ENCODE assay signal across 14 cellular contexts in the genomic region with DNA sequence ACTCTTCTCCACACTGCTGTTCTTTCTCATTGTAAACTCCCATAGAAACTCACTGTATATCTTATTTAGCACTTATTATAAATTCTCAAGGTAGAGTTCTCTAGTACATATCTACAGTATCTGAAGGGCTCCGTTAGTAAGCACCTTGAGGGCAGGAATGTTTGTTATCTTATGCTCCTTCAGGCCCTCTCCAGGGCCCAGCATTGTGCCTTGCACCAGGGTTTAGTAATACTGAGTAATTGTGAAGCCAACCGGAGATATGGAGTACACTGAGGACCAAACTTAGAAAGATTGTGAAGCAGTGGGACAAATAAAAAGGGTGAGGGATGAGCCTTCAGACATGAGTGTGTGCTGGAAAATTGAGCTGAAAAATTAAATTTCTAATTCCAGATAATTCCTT. TPM values are rescaled to one million over a fixed set of nuclear protein-coding genes. Genes with fewer than 3 reads are reported as not detected.
A peak's percentile ranks its signal among the peaks of the same experiment; 100 is the strongest.
DNase-seq lines count a peak whose midpoint lies in the region; ATAC-seq and TF ChIP-seq lines count a peak whose summit lies in the region.
"Had no signal": no experiment of that assay in that cellular context is flagged by ENCODE, and none has a peak within 500 bp of the region (broad histone marks: within the 10 kb centered on the region; RNA-seq: fewer than 3 reads in every experiment).

No MANE protein-coding gene starts in this region.

- no peaks in the 10 kb centered on the region for H3K9me3 Mint-ChIP-seq in mesothelial cell of epicardium
- no peaks in the 10 kb centered on the region for H3K9me3 Mint-ChIP-seq in naive thymus-derived CD8-positive, alpha-beta T cell
- H3K9me3 Mint-ChIP-seq: HFFc6 had no signal

- H3K4me3 Mint-ChIP-seq in mesothelial cell of epicardium: no peak overlapping the region
- H3K4me3 Mint-ChIP-seq in naive thymus-derived CD8-positive, alpha-beta T cell: no peak overlapping the region
- H3K4me3 Mint-ChIP-seq: HFFc6 had no signal

- peaks cover 75% of the 10 kb centered on the region for H3K4me1 Mint-ChIP-seq in mesothelial cell of epicardium
- H3K4me1 Mint-ChIP-seq in naive thymus-derived CD8-positive, alpha-beta T cell: peaks cover 2 to 6% (median 2%) of the 10 kb centered on the region in 4 donors

- no peaks in the 10 kb centered on the region for H3K36me3 ChIP-seq in cardiac muscle cell

- H3K9me3 ChIP-seq in cardiac muscle cell (ENCODE audit: low read depth): no peaks in the 10 kb centered on the region

- no peaks in the 10 kb centered on the region for H3K27me3 ChIP-seq in cardiac muscle cell

- no peak for DNase-seq in cardiac muscle cell (ENCODE audit: low read depth in 1 of 2, low spot score in 1 of 2)
- DNase-seq in cardiac septum (ENCODE audit: low spot score): no peak
- DNase-seq in epithelial cell of prostate (ENCODE audit: low read depth, low spot score): no peak
- DNase-seq in mesothelial cell of epicardium (ENCODE audit: low spot score in 2 of 2, unreplicated experiment in 2 of 2): no peak
- no peak for DNase-seq in NCI-H446 (lab: John Stamatoyannopoulos, UW)
- DNase-seq in globus pallidus (ENCODE audit: low spot score): no peak
- DNase-seq in hypothalamus (lab: John Stamatoyannopoulos, UW): no peak
- DNase-seq in naive thymus-derived CD8-positive, alpha-beta T cell: no peak
- DNase-seq: GM23248, HFFc6, IMR-90 had no signal

- intact Hi-C loops in cardiac septum (cut with DNase I): no loop called here

- H3K27ac Mint-ChIP-seq in mesothelial cell of epicardium: peak overlapping the region; percentile 97
- H3K27ac Mint-ChIP-seq in naive thymus-derived CD8-positive, alpha-beta T cell: no peak overlapping the region
- H3K27ac Mint-ChIP-seq: HFFc6 had no signal

- H3K4me1 ChIP-seq in cardiac muscle cell (ENCODE audit: low read depth): peaks cover 38% of the 10 kb centered on the region

- peaks cover 7% of the 10 kb centered on the region for H3K36me3 Mint-ChIP-seq in mesothelial cell of epicardium
- peaks cover 0 to 4% (median 0%) of the 10 kb centered on the region in 3 donors for H3K36me3 Mint-ChIP-seq in naive thymus-derived CD8-positive, alpha-beta T cell
- H3K36me3 Mint-ChIP-seq: CD14-positive monocyte had no signal

- ATAC-seq in naive thymus-derived CD8-positive, alpha-beta T cell: no peak

- H3K27ac ChIP-seq in cardiac muscle cell (peak overlapping the region; percentile 64), epithelial cell of prostate (peak overlapping the region; percentile 5)
- H3K27ac ChIP-seq: GM23248 had no signal

- no peak overlapping the region for H3K4me3 ChIP-seq in cardiac muscle cell
- H3K4me3 ChIP-seq: GM23248 had no signal

- no peak for TF ChIP-seq CTCF in cardiac muscle cell (IDR thresholded peaks at IDR 0.05; ENCODE audit: low read depth, low read length)
- TF ChIP-seq CTCF in mesothelial cell of epicardium (IDR thresholded peaks at IDR 0.05; ENCODE audit: unreplicated experiment): no peak

- no peaks in the 10 kb centered on the region for H3K27me3 Mint-ChIP-seq in mesothelial cell of epicardium (ENCODE audit: low read depth)
- H3K27me3 Mint-ChIP-seq in naive thymus-derived CD8-positive, alpha-beta T cell: no peaks in the 10 kb centered on the region

- POLR2A ChIA-PET in naive thymus-derived CD8-positive, alpha-beta T cell (lab: Charles Lee): no interaction called here

RNA-seq across cellular contexts. Expression of a gene that starts 26.4 kb away (rescaled TPM):
- 8.6 and 8.7 TPM in 2 replicates for total RNA-seq in cardiac muscle cell
- 5.0 and 9.4 TPM in 2 replicates for polyA plus RNA-seq in cardiac muscle cell
- total RNA-seq in cardiac septum: 1.6 TPM
- total RNA-seq in mesothelial cell of epicardium: 38.7 to 40.3 TPM (median 39.0 TPM) in 3 replicates
- total RNA-seq in naive thymus-derived CD8-positive, alpha-beta T cell: 1 to 10 TPM; 1.2 to 1.7 TPM
- under 1 TPM; 0.07 to 0.90 (median 0.75) TPM for polyA plus RNA-seq in naive thymus-derived CD8-positive, alpha-beta T cell
- total RNA-seq: A172, HFFc6, LHCN-M2 had no signal
- polyA plus RNA-seq: IMR-90 had no signal

RNA-seq across cellular contexts. Expression of a gene that starts 38.9 kb away (rescaled TPM):
- total RNA-seq in cardiac muscle cell (94.6 and 152 TPM in 2 replicates), cardiac septum (49.4 TPM), mesothelial cell of epicardium (76.8 to 90.7 TPM (median 86.6 TPM) in 3 replicates)
- polyA plus RNA-seq in cardiac muscle cell: 97.9 and 102 TPM in 2 replicates
- 10 to 100 TPM; 58.2 to 65.9 TPM for total RNA-seq in naive thymus-derived CD8-positive, alpha-beta T cell
- 10 to 100 TPM; 63.7 to 97.4 (median 76.1) TPM for polyA plus RNA-seq in naive thymus-derived CD8-positive, alpha-beta T cell
